In genomic region chr15:88986949-88987589, GRCh38 we compare ENCODE assay signal across 22 cellular contexts.
DNase-seq lines count a peak whose midpoint lies in the region; ATAC-seq and TF ChIP-seq lines count a peak whose summit lies in the region.
"Had no signal": no experiment of that assay in that cellular context is flagged by ENCODE, and none has a peak within 500 bp of the region (broad histone marks: within the 10 kb centered on the region; RNA-seq: fewer than 3 reads in every experiment).

No MANE protein-coding gene starts in this region.

- H3K9me3 Mint-ChIP-seq in HFFc6, result no peaks in the 10 kb centered on the region
- peaks cover 6% of the 10 kb centered on the region; the same call in 1 of the 2 replicates for H3K9me3 Mint-ChIP-seq in WTC11
- H3K9me3 Mint-ChIP-seq in activated CD8-positive, alpha-beta memory T cell treated with anti-CD3 and anti-CD28 coated beads, Interleukin-2, amount 10 ng/mL, durations not matched to agents 7 days and 5 days (ENCODE audit: low read depth), result no peaks in the 10 kb centered on the region
- H3K9me3 Mint-ChIP-seq: activated CD4-positive, alpha-beta T cell treated with anti-CD3 and anti-CD28 coated beads, Interleukin-2, amount 10 ng/mL, durations not matched to agents 7 days and 5 days; activated T-helper 2 cell treated with anti-CD3 and anti-CD28 coated beads, Interferon-gamma antibody, Interleukin-2, Interleukin-4, amounts not matched to agents 10 μg/mL and 5 μg/mL and 100 μg/mL, durations not matched to agents 14 hours and 24 hours and 36 hours; T-helper 1 cell treated with Interleukin-12 subunit alpha and Interleukin-12 subunit beta and Interleukin-4 antibody, amounts not matched to agents 30 μg/mL and 1 μg/mL, for 36 hours; type B pancreatic cell had no signal

- ATAC-seq in WTC11, result peak; percentile 8
- no peak for ATAC-seq in HG03439 (IDR thresholded peaks at IDR 0.05; ENCODE audit: unreplicated experiment)
- ATAC-seq in activated CD8-positive, alpha-beta memory T cell treated with anti-CD3 and anti-CD28 coated beads, Interleukin-2, amount 10 ng/mL, durations not matched to agents 7 days and 5 days, result no peak
- ATAC-seq in GM19463 (IDR thresholded peaks at IDR 0.05; ENCODE audit: unreplicated experiment), result no peak
- ATAC-seq: HCT116 had no signal

- POLR2A ChIA-PET in AG04450 (lab: Yijun Ruan, JAX) (interaction anchor here (1.0 kb wide), 1 partner anchor 75 kb away, joined by 3 read pairs; no protein-coding TSS in a partner anchor), WTC11 (lab: Charles Lee) (interaction anchor here (0.8 to 1.8 kb wide), 9 partner anchors 8 to 91 kb away, joined by 3 to 12 read pairs (median 5); no protein-coding TSS in a partner anchor)

- no peaks in the 10 kb centered on the region for H3K27me3 ChIP-seq in AG04450 (ENCODE audit: control insufficient read depth, insufficient read depth, low read length)
- H3K27me3 ChIP-seq: BLaER1 treated with 17β-estradiol and CSF1 and Interleukin-3, amounts not matched to agents 10 nM and 100 nM; dorsolateral prefrontal cortex had no signal

- H3K9me3 ChIP-seq in AG04450 (ENCODE audit: control insufficient read depth, insufficient read depth, low read length), result no peaks in the 10 kb centered on the region
- H3K9me3 ChIP-seq: BLaER1 treated with 17β-estradiol and CSF1 and Interleukin-3, amounts not matched to agents 10 nM and 100 nM had no signal

- H3K27me3 Mint-ChIP-seq in HFFc6 (ENCODE audit: insufficient read depth) (no peaks in the 10 kb centered on the region), WTC11 (ENCODE audit: low read depth) (0 out of 2 replicates have a peak, but pooled peaks cover 3% of the 10 kb centered on the region)
- H3K27me3 Mint-ChIP-seq in activated CD8-positive, alpha-beta memory T cell treated with anti-CD3 and anti-CD28 coated beads, Interleukin-2, amount 10 ng/mL, durations not matched to agents 7 days and 5 days, result peaks cover 16% of the 10 kb centered on the region
- H3K27me3 Mint-ChIP-seq: activated CD4-positive, alpha-beta T cell treated with anti-CD3 and anti-CD28 coated beads, Interleukin-2, amount 10 ng/mL, durations not matched to agents 7 days and 5 days had no signal

- H3K27ac Mint-ChIP-seq in HFFc6, result peak overlapping the region; percentile 90
- peak overlapping the region; percentile 99 for H3K27ac Mint-ChIP-seq in WTC11
- H3K27ac Mint-ChIP-seq in activated CD8-positive, alpha-beta memory T cell treated with anti-CD3 and anti-CD28 coated beads, Interleukin-2, amount 10 ng/mL, durations not matched to agents 7 days and 5 days, result no peak overlapping the region
- H3K27ac Mint-ChIP-seq: activated CD4-positive, alpha-beta T cell treated with anti-CD3 and anti-CD28 coated beads, Interleukin-2, amount 10 ng/mL, durations not matched to agents 7 days and 5 days; activated T-helper 2 cell treated with anti-CD3 and anti-CD28 coated beads, Interferon-gamma antibody, Interleukin-2, Interleukin-4, amounts not matched to agents 10 μg/mL and 5 μg/mL and 100 μg/mL, durations not matched to agents 14 hours and 24 hours and 36 hours; T-helper 1 cell treated with Interleukin-12 subunit alpha and Interleukin-12 subunit beta and Interleukin-4 antibody, amounts not matched to agents 30 μg/mL and 1 μg/mL, for 36 hours; type B pancreatic cell had no signal

- H3K36me3 Mint-ChIP-seq in HFFc6 (ENCODE audit: low read depth) (0 out of 2 replicates have a peak, but pooled peaks cover 4% of the 10 kb centered on the region), WTC11 (peaks cover 20% of the 10 kb centered on the region)
- no peaks in the 10 kb centered on the region for H3K36me3 Mint-ChIP-seq in activated CD8-positive, alpha-beta memory T cell treated with anti-CD3 and anti-CD28 coated beads, Interleukin-2, amount 10 ng/mL, durations not matched to agents 7 days and 5 days
- H3K36me3 Mint-ChIP-seq: type B pancreatic cell had no signal

- DNase-seq in AG04450 (ENCODE audit: low read depth, low spot score) (no peak), HFFc6 (no peak), WTC11 (ENCODE audit: low spot score) (peak; percentile 29), left kidney (ENCODE audit: low read depth, low spot score) (peak; percentile 56)
- no peak for DNase-seq in activated CD8-positive, alpha-beta memory T cell treated with anti-CD3 and anti-CD28 coated beads, Interleukin-2, amount 10 ng/mL, durations not matched to agents 7 days and 5 days
- no peak for DNase-seq in activated CD4-positive, alpha-beta T cell treated with anti-CD3 and anti-CD28 coated beads, Interleukin-2, amount 50 U/mL, for 48 hours
- DNase-seq: ACHN; activated CD4-positive, alpha-beta T cell treated with anti-CD3 and anti-CD28 coated beads, Interleukin-2, amount 10 ng/mL, durations not matched to agents 7 days and 5 days; dorsolateral prefrontal cortex; hippocampal formation; NCI-H1105 treated with DMSO at 0.1 percent for 48 hours; NCI-H2081 treated with DMSO at 0.1 percent for 48 hours; NCI-H446; NK-92 treated with Interleukin-12 subunit alpha and Interleukin-12 subunit beta, amount 100 ng/mL, for 24 hours had no signal

- H3K4me3 ChIP-seq in AG04450 (ENCODE audit: low read depth, low read length), result no peak overlapping the region
- H3K4me3 ChIP-seq: BLaER1 treated with 17β-estradiol and CSF1 and Interleukin-3, amounts not matched to agents 10 nM and 100 nM; dorsolateral prefrontal cortex had no signal

- TF ChIP-seq CTCF in AG04450 (IDR thresholded peaks at IDR 0.05; ENCODE audit: low read depth, low read length) (0 out of 2 replicates have a peak, but pooled peaks have one; percentile 5), HFFc6 (IDR thresholded peaks at IDR 0.05) (no peak; the same call in 1 of the 2 replicates), WTC11 (IDR thresholded peaks at IDR 0.05) (no peak)

- H3K4me1 Mint-ChIP-seq in HFFc6 (ENCODE audit: low read depth), result peaks cover 75% of the 10 kb centered on the region
- H3K4me1 Mint-ChIP-seq in WTC11, result peaks cover 91% of the 10 kb centered on the region
- H3K4me1 Mint-ChIP-seq in activated CD8-positive, alpha-beta memory T cell treated with anti-CD3 and anti-CD28 coated beads, Interleukin-2, amount 10 ng/mL, durations not matched to agents 7 days and 5 days, result no peaks in the 10 kb centered on the region

- CTCF ChIA-PET in AG04450 (lab: Charles Lee), result interaction anchor here (0.5 to 2.5 kb wide), 3 partner anchors 16 to 1969 kb away, joined by 3 to 8 read pairs (median 7); no protein-coding TSS in a partner anchor
- CTCF ChIA-PET in WTC11 (lab: Charles Lee), result interaction anchor here (1.0 to 2.0 kb wide), 11 partner anchors 12 to 92 kb away, joined by 3 to 13 read pairs (median 4); partner anchors contain the start of gene HAPLN3
- CTCF ChIA-PET in activated CD8-positive, alpha-beta memory T cell treated with anti-CD3 and anti-CD28 coated beads, Interleukin-2, amount 10 ng/mL, durations not matched to agents 7 days and 5 days (lab: Charles Lee), result interaction anchor here (1.2 kb wide), 1 partner anchor 82 kb away, joined by 3 read pairs; no protein-coding TSS in a partner anchor

- H3K27ac ChIP-seq in AG04450 (ENCODE audit: low read depth, low read length), result peak overlapping the region; percentile 39
- H3K27ac ChIP-seq: BLaER1 treated with 17β-estradiol and CSF1 and Interleukin-3, amounts not matched to agents 10 nM and 100 nM; dorsolateral prefrontal cortex; epithelial cell of prostate had no signal

- H3K4me3 Mint-ChIP-seq in HFFc6 (peak overlapping the region; percentile 82; the same call in 1 of the 2 replicates), WTC11 (peak overlapping the region; percentile 49)
- no peak overlapping the region for H3K4me3 Mint-ChIP-seq in activated CD8-positive, alpha-beta memory T cell treated with anti-CD3 and anti-CD28 coated beads, Interleukin-2, amount 10 ng/mL, durations not matched to agents 7 days and 5 days
- H3K4me3 Mint-ChIP-seq: activated CD4-positive, alpha-beta T cell treated with anti-CD3 and anti-CD28 coated beads, Interleukin-2, amount 10 ng/mL, durations not matched to agents 7 days and 5 days; T-helper 1 cell treated with Interleukin-12 subunit alpha and Interleukin-12 subunit beta and Interleukin-4 antibody, amounts not matched to agents 30 μg/mL and 1 μg/mL, for 36 hours; type B pancreatic cell had no signal

TF ChIP-seq in WTC11, 78 proteins besides CTCF, POLR2A, EP300 and RAD21:
- TF ChIP-seq ERG (CRISPR knock-in tag; IDR thresholded peaks at IDR 0.05), result no peak
- peak; percentile 94 for TF ChIP-seq ZNF423 (CRISPR knock-in tag; IDR thresholded peaks at IDR 0.05)

Comparison
In these comparisons a context has a peak if more than half of its experiments do, and no peak if none do; other contexts are left out.
1. DNase-seq: peak in WTC11 (single experiment) and left kidney (single experiment); none in AG04450 (single experiment), HFFc6 (single experiment), activated CD8-positive, alpha-beta memory T cell treated with anti-CD3 and anti-CD28 coated beads, Interleukin-2, amount 10 ng/mL, durations not matched to agents 7 days and 5 days (single experiment) and activated CD4-positive, alpha-beta T cell treated with anti-CD3 and anti-CD28 coated beads, Interleukin-2, amount 50 U/mL, for 48 hours (0 of 2).